ENCODE assay signal across 17 cellular contexts in genomic region chr9:90175865-90176264, GRCh38.
"Had no signal": no experiment of that assay in that cellular context is flagged by ENCODE, and none has a peak within 500 bp of the region (broad histone marks: within the 10 kb centered on the region; RNA-seq: fewer than 3 reads in every experiment).

No MANE protein-coding gene starts in this region.

- DNase-seq: IMR-90; Karpas-422; KG1; MG63; NCI-H1417 treated with DMSO at 0.1 percent for 48 hours; NCI-H1694; NCI-H187 treated with DMSO at 0.1 percent for 48 hours; NCI-H2171 treated with DMSO at 0.1 percent for 48 hours; NCI-H446 treated with DMSO at 0.1 percent for 48 hours; NCI-H526; NK-92 treated with Interleukin-12 subunit alpha and Interleukin-12 subunit beta, amount 100 ng/mL, for 24 hours; PC-3; SJCRH30 had no signal

- ATAC-seq: HepG2, Panc1, PC-3, Right ventricle myocardium inferior, SK-N-SH treated with all-trans-retinoic acid at 6 μM for 48 hours had no signal
